8 cellular contexts compared by ENCODE assay signal in the genomic region with DNA sequence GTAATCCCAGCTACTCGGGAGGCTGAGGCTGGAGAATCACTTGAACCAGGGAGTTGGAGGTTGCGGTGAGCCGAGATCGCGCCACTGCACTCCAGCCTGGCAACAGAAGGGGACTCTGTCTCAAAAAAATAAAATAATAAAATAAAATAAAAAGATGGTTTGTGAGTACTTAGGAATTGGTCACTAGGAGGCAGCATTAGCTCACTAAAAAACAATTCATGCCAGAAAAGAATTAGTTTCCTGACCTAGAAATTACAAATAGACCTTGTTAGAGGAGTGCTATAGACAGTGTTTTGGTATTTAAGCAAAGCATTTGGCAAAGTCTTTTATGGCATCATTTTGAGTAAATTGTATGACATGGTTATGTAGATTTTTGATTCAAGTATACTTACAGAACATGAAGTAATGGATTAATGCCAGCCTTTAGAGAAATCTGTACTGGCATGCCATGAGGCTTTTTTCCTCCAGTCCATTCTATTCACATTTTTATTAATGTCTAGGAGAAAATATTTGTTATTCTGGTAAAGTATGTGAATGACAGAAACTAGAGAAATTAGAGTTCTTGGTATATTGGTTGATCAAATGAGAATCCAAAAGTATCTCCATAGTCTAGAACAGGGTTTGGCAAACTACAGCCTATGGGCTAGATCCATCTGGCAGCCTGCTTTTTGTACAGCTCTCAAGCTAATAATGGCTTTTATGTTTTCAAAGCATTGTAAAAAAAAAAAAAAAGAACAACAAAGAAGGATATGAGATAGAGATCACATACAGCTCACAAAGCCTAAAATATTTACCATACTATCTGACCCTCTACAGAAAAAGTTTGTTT.
DNase-seq lines count a peak whose midpoint lies in the region; ATAC-seq and TF ChIP-seq lines count a peak whose summit lies in the region.

No MANE protein-coding gene starts in this region.

- H3K36me3 ChIP-seq in WERI-Rb-1 (no peaks in the 10 kb centered on the region), iPS DF 6.9 (ENCODE audit: control insufficient read depth, insufficient read depth, low read length) (no peaks in the 10 kb centered on the region), gastrocnemius medialis (no peaks in the 10 kb centered on the region)

- H3K36me3 Mint-ChIP-seq in HFFc6 (ENCODE audit: low read depth), result peaks cover 6% of the 10 kb centered on the region; the same call in 1 of the 2 replicates

- peak; percentile 86 for TF ChIP-seq CTCF in HFFc6 (IDR thresholded peaks at IDR 0.05)
- 0 out of 2 replicates have a peak, but pooled peaks have one; percentile 10 for TF ChIP-seq CTCF in WERI-Rb-1 (IDR thresholded peaks at IDR 0.05; ENCODE audit: low read depth, low read length)
- peak in 1 of 5 experiments; percentile 19 for TF ChIP-seq CTCF in gastrocnemius medialis (IDR thresholded peaks at IDR 0.05 in 4 of 5, conservative IDR thresholded peaks at IDR 0.05 in 1 of 5)

- no peak overlapping the region for H3K4me3 ChIP-seq in WERI-Rb-1 (ENCODE audit: low read depth, low read length)
- no peak overlapping the region for H3K4me3 ChIP-seq in iPS DF 6.9 (ENCODE audit: low read length)
- no peak overlapping the region for H3K4me3 ChIP-seq in gastrocnemius medialis

- H3K27me3 Mint-ChIP-seq in HFFc6 (ENCODE audit: insufficient read depth), result no peaks in the 10 kb centered on the region; the same call in 1 of the 2 replicates

- DNase-seq in AG08396 (ENCODE audit: low spot score) (peak; percentile 19), HFFc6 (peak; percentile 62), WERI-Rb-1 (no peak), iPS DF 6.9 (ENCODE audit: low read depth, low spot score) (peak; percentile 5), germinal center (ENCODE audit: low spot score) (no peak), SHP77 (lab: John Stamatoyannopoulos, UW) (no peak), gastrocnemius medialis (no peak)
- DNase-seq in activated T-cell treated with anti-CD3 and anti-CD28 coated beads, Interleukin-2, amount 50 U/mL, for 48 hours, result no peak

- H3K4me1 Mint-ChIP-seq in HFFc6 (ENCODE audit: low read depth), result peaks cover 42% of the 10 kb centered on the region

- H3K9me3 Mint-ChIP-seq in HFFc6, result no peaks in the 10 kb centered on the region

- no CpG with 5 or more reads among the region's 5 CpGs for WGBS in iPS DF 6.9 (ENCODE audit: insufficient coverage, insufficient read length)

- H3K27me3 ChIP-seq in WERI-Rb-1 (ENCODE audit: insufficient read depth, low read depth, severe bottlenecking) (no peaks in the 10 kb centered on the region), iPS DF 6.9 (ENCODE audit: control insufficient read depth, insufficient read depth, low read length) (no peaks in the 10 kb centered on the region), gastrocnemius medialis (no peaks in the 10 kb centered on the region)

- no peak for TF ChIP-seq POLR2A in gastrocnemius medialis (IDR thresholded peaks at IDR 0.05)

- no peaks in the 10 kb centered on the region for H3K4me1 ChIP-seq in iPS DF 6.9 (ENCODE audit: control insufficient read depth, insufficient read depth, low read length)
- no peaks in the 10 kb centered on the region for H3K4me1 ChIP-seq in gastrocnemius medialis

- no peak overlapping the region for H3K4me3 Mint-ChIP-seq in HFFc6

- ATAC-seq in gastrocnemius medialis, result no peak

- H3K27ac ChIP-seq in WERI-Rb-1 (no peak overlapping the region), iPS DF 6.9 (ENCODE audit: low read length) (no peak overlapping the region), gastrocnemius medialis (no peak overlapping the region)

- peak overlapping the region; percentile 40 for H3K27ac Mint-ChIP-seq in HFFc6

- H3K9me3 ChIP-seq in WERI-Rb-1 (ENCODE audit: severe bottlenecking) (no peaks in the 10 kb centered on the region), iPS DF 6.9 (ENCODE audit: control insufficient read depth, insufficient read depth, low read length) (no peaks in the 10 kb centered on the region), gastrocnemius medialis (no peaks in the 10 kb centered on the region)

- in situ Hi-C loops in gastrocnemius medialis (cut with MboI; ENCODE audit: low sequenced_read_pairs in 4 of 4), result no loop called here

- intact Hi-C loops in gastrocnemius medialis (cut with DNase I; ENCODE audit: low total_unique reads), result no loop called here

Comparison
In these comparisons a context has a peak if more than half of its experiments do, and no peak if none do; other contexts are left out.
1. DNase-seq: peak in AG08396 (single experiment), HFFc6 (single experiment) and iPS DF 6.9 (single experiment); none in WERI-Rb-1 (single experiment), activated T-cell treated with anti-CD3 and anti-CD28 coated beads, Interleukin-2, amount 50 U/mL, for 48 hours (0 of 2), germinal center (single experiment), SHP77 (0 of 2) and gastrocnemius medialis (0 of 2).